In the genomic region with DNA sequence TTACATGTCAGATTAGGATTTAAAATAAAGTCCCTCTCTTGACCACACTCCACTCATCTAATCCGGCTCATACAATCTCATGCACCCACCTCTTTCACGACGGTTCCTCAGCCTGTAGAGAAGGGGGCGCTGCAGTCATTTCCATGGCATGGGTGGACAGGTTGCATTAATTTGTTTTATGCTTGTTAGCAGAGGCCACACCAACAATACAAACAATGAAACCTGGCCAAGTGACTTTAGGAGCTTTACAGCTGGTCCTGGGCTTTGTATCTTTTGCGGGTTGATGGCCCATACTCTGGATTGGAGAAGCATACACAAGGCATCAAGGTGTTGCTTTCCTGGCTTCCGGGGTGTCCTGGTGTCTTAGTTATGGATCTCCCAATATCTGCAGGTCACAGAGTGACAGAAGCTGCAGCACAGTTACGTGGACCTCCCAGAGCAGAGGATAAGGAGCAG, we compare ENCODE assay signal across 8 cellular contexts. TPM values are rescaled to one million over a fixed set of nuclear protein-coding genes. Genes with fewer than 3 reads are reported as not detected.
DNase-seq lines count a peak whose midpoint lies in the region; ATAC-seq and TF ChIP-seq lines count a peak whose summit lies in the region.

No MANE protein-coding gene starts in this region.

- POLR2A ChIA-PET in activated CD8-positive, alpha-beta T cell treated with anti-CD3 and anti-CD28 coated beads for 36 hours (lab: Charles Lee), result no interaction called here
- POLR2A ChIA-PET in activated CD8-positive, alpha-beta T cell treated with anti-CD3 and anti-CD28 coated beads, Interleukin-2, amount 10 ng/mL, durations not matched to agents 7 days and 5 days (lab: Charles Lee), result interaction anchor here (0.6 to 1.5 kb wide), 2 partner anchors 9 to 177 kb away, joined by 5 to 6 read pairs; a partner anchor contains a TSS
- POLR2A ChIA-PET in RWPE1 (lab: Yijun Ruan, JAX; ENCODE audit: low non-redundant PET), result no interaction called here

- H3K9me3 ChIP-seq in endodermal cell (ENCODE audit: control insufficient read depth, low read length), result no peaks in the 10 kb centered on the region

- H3K4me1 ChIP-seq in endodermal cell (ENCODE audit: control insufficient read depth, insufficient read depth, low read length), result no peaks in the 10 kb centered on the region

- H3K36me3 Mint-ChIP-seq in activated CD8-positive, alpha-beta T cell treated with anti-CD3 and anti-CD28 coated beads for 36 hours (ENCODE audit: low read depth), result no peaks in the 10 kb centered on the region
- no peaks in the 10 kb centered on the region for H3K36me3 Mint-ChIP-seq in activated CD8-positive, alpha-beta T cell treated with anti-CD3 and anti-CD28 coated beads, Interleukin-2, amount 10 ng/mL, durations not matched to agents 7 days and 5 days (ENCODE audit: low read depth)
- H3K36me3 Mint-ChIP-seq in endodermal cell (ENCODE audit: low read depth), result no peaks in the 10 kb centered on the region

- H3K27ac ChIP-seq in endodermal cell (ENCODE audit: low read depth, low read length), result no peak overlapping the region
- H3K27ac ChIP-seq in RWPE1, result no peak overlapping the region

- no peaks in the 10 kb centered on the region for H3K36me3 ChIP-seq in endodermal cell (ENCODE audit: control insufficient read depth, insufficient read depth, low read length)

- TF ChIP-seq CTCF in activated CD8-positive, alpha-beta T cell treated with anti-CD3 and anti-CD28 coated beads for 36 hours (IDR thresholded peaks at IDR 0.05), result no peak
- TF ChIP-seq CTCF in endodermal cell (conservative IDR thresholded peaks at IDR 0.05) (peak; percentile 80), RWPE1 (conservative IDR thresholded peaks at IDR 0.05; ENCODE audit: low read depth) (no peak; the same call in 1 of the 2 replicates)

- no peaks in the 10 kb centered on the region for H3K27me3 ChIP-seq in endodermal cell (ENCODE audit: control insufficient read depth, insufficient read depth, low read length, poor library complexity, severe bottlenecking)

- H3K4me3 ChIP-seq in endodermal cell (ENCODE audit: low read length), result no peak overlapping the region

- WGBS in endodermal cell (ENCODE audit: insufficient coverage in 1 of 2, insufficient read length in 1 of 2), 2 experiments, result 45 to 83% methylated on average over 2 to 7 of the region's 7 CpGs

- H3K4me1 Mint-ChIP-seq in activated CD8-positive, alpha-beta T cell treated with anti-CD3 and anti-CD28 coated beads for 36 hours (ENCODE audit: low read depth), result peaks cover 3% of the 10 kb centered on the region
- peaks cover 4% of the 10 kb centered on the region for H3K4me1 Mint-ChIP-seq in activated CD8-positive, alpha-beta T cell treated with anti-CD3 and anti-CD28 coated beads, Interleukin-2, amount 10 ng/mL, durations not matched to agents 7 days and 5 days (ENCODE audit: low read depth)
- H3K4me1 Mint-ChIP-seq in endodermal cell, result peaks cover 10% of the 10 kb centered on the region

- H3K4me3 Mint-ChIP-seq in activated CD8-positive, alpha-beta T cell treated with anti-CD3 and anti-CD28 coated beads for 36 hours, result no peak overlapping the region
- H3K4me3 Mint-ChIP-seq in activated CD8-positive, alpha-beta T cell treated with anti-CD3 and anti-CD28 coated beads, Interleukin-2, amount 10 ng/mL, durations not matched to agents 7 days and 5 days, result no peak overlapping the region
- H3K4me3 Mint-ChIP-seq in endodermal cell, result no peak overlapping the region

- no peak overlapping the region for H3K27ac Mint-ChIP-seq in activated CD8-positive, alpha-beta T cell treated with anti-CD3 and anti-CD28 coated beads for 36 hours
- H3K27ac Mint-ChIP-seq in activated CD8-positive, alpha-beta T cell treated with anti-CD3 and anti-CD28 coated beads, Interleukin-2, amount 10 ng/mL, durations not matched to agents 7 days and 5 days, result no peak overlapping the region
- no peak overlapping the region for H3K27ac Mint-ChIP-seq in endodermal cell

- DNase-seq in activated CD8-positive, alpha-beta T cell treated with anti-CD3 and anti-CD28 coated beads for 36 hours, result peak; percentile 38
- DNase-seq in activated CD8-positive, alpha-beta T cell treated with anti-CD3 and anti-CD28 coated beads, Interleukin-2, amount 10 ng/mL, durations not matched to agents 7 days and 5 days, result no peak
- DNase-seq in NCI-H524 (lab: John Stamatoyannopoulos, UW) (peak; percentile 58 to 65), endodermal cell (peak; percentile 92), KG1 (lab: John Stamatoyannopoulos, UW) (no peak), RWPE1 (ENCODE audit: low spot score) (no peak)
- DNase-seq in stimulated activated CD8-positive, alpha-beta memory T cell treated with anti-CD3 and anti-CD28 coated beads, Interleukin-4, amount 100 ng/mL, for 48 hours, result peak; percentile 34

- intact Hi-C loops in activated CD8-positive, alpha-beta T cell treated with anti-CD3 and anti-CD28 coated beads for 36 hours (cut with micrococcal nuclease), result no loop called here

- peak; percentile 62 for ATAC-seq in activated CD8-positive, alpha-beta T cell treated with anti-CD3 and anti-CD28 coated beads for 36 hours
- ATAC-seq in activated CD8-positive, alpha-beta T cell treated with anti-CD3 and anti-CD28 coated beads, Interleukin-2, amount 10 ng/mL, durations not matched to agents 7 days and 5 days, result no peak
- no peak for ATAC-seq in GM21786 (IDR thresholded peaks at IDR 0.05; ENCODE audit: unreplicated experiment)

- H3K27me3 Mint-ChIP-seq in activated CD8-positive, alpha-beta T cell treated with anti-CD3 and anti-CD28 coated beads for 36 hours, result peaks cover 14% of the 10 kb centered on the region
- peaks cover 13% of the 10 kb centered on the region for H3K27me3 Mint-ChIP-seq in activated CD8-positive, alpha-beta T cell treated with anti-CD3 and anti-CD28 coated beads, Interleukin-2, amount 10 ng/mL, durations not matched to agents 7 days and 5 days (ENCODE audit: low read depth)
- peaks cover 3% of the 10 kb centered on the region for H3K27me3 Mint-ChIP-seq in endodermal cell (ENCODE audit: insufficient read depth)

- no peak overlapping the region for H3K9ac ChIP-seq in endodermal cell (ENCODE audit: extremely low read depth, low read length, poor library complexity, severe bottlenecking)

- H3K9me3 Mint-ChIP-seq in activated CD8-positive, alpha-beta T cell treated with anti-CD3 and anti-CD28 coated beads for 36 hours, result no peaks in the 10 kb centered on the region
- no peaks in the 10 kb centered on the region for H3K9me3 Mint-ChIP-seq in activated CD8-positive, alpha-beta T cell treated with anti-CD3 and anti-CD28 coated beads, Interleukin-2, amount 10 ng/mL, durations not matched to agents 7 days and 5 days (ENCODE audit: insufficient read depth)
- no peaks in the 10 kb centered on the region for H3K9me3 Mint-ChIP-seq in endodermal cell

- CTCF ChIA-PET in activated CD8-positive, alpha-beta T cell treated with anti-CD3 and anti-CD28 coated beads for 36 hours (lab: Charles Lee), result interaction anchor here (1.2 kb wide), 1 partner anchor 78 kb away, joined by 6 read pairs; no protein-coding TSS in a partner anchor
- CTCF ChIA-PET in activated CD8-positive, alpha-beta T cell treated with anti-CD3 and anti-CD28 coated beads, Interleukin-2, amount 10 ng/mL, durations not matched to agents 7 days and 5 days (lab: Charles Lee), result interaction anchor here (1.3 kb wide), 1 partner anchor 78 kb away, joined by 3 read pairs; no protein-coding TSS in a partner anchor
- CTCF ChIA-PET in RWPE1 (lab: Yijun Ruan, JAX), result interaction anchor here (0.6 to 2.4 kb wide), 3 partner anchors 14 to 78 kb away, joined by 3 to 7 read pairs (median 3); a partner anchor contains a TSS

RNA-seq across cellular contexts. Expression of a gene that starts 9.7 kb away (rescaled TPM):
- 10 to 100 TPM; 87.5 to 99.7 TPM for total RNA-seq in activated CD8-positive, alpha-beta T cell treated with anti-CD3 and anti-CD28 coated beads for 36 hours
- 100 to 1,000 TPM; 124 to 125 TPM for total RNA-seq in activated CD8-positive, alpha-beta T cell treated with anti-CD3 and anti-CD28 coated beads, Interleukin-2, amount 10 ng/mL, durations not matched to agents 7 days and 5 days
- total RNA-seq in endodermal cell, result 100 to 1,000 TPM; 152 to 175 TPM
- polyA plus RNA-seq in endodermal cell (2013, experiment 1 of 2), result 107 TPM
- 101 TPM for polyA plus RNA-seq in endodermal cell (2013, experiment 2 of 2)

RNA-seq across cellular contexts. Expression of a gene that starts 14.1 kb away (rescaled TPM):
- not detected for total RNA-seq in activated CD8-positive, alpha-beta T cell treated with anti-CD3 and anti-CD28 coated beads for 36 hours
- total RNA-seq in activated CD8-positive, alpha-beta T cell treated with anti-CD3 and anti-CD28 coated beads, Interleukin-2, amount 10 ng/mL, durations not matched to agents 7 days and 5 days, result not detected
- 1 to 10 TPM in 1 of 2 donors, not detected in 1; 1.1 TPM for total RNA-seq in endodermal cell
- polyA plus RNA-seq in endodermal cell (2013, experiment 1 of 2), result not detected
- 0.87 TPM for polyA plus RNA-seq in endodermal cell (2013, experiment 2 of 2)

RNA-seq across cellular contexts. Expression of a gene that starts 42.9 kb away (rescaled TPM):
- total RNA-seq in activated CD8-positive, alpha-beta T cell treated with anti-CD3 and anti-CD28 coated beads for 36 hours, result under 1 TPM; 0.18 to 0.51 TPM
- total RNA-seq in activated CD8-positive, alpha-beta T cell treated with anti-CD3 and anti-CD28 coated beads, Interleukin-2, amount 10 ng/mL, durations not matched to agents 7 days and 5 days, result not detected
- total RNA-seq in endodermal cell, result 100 to 1,000 TPM; 333 to 360 TPM
- 139 TPM for polyA plus RNA-seq in endodermal cell (2013, experiment 1 of 2)
- polyA plus RNA-seq in endodermal cell (2013, experiment 2 of 2), result 139 TPM

RNA-seq across cellular contexts. Expression of a gene that starts 46.1 kb away (rescaled TPM):
- total RNA-seq in activated CD8-positive, alpha-beta T cell treated with anti-CD3 and anti-CD28 coated beads for 36 hours, result 10 to 100 TPM; 71.1 to 74.3 TPM
- total RNA-seq in activated CD8-positive, alpha-beta T cell treated with anti-CD3 and anti-CD28 coated beads, Interleukin-2, amount 10 ng/mL, durations not matched to agents 7 days and 5 days, result 10 to 100 TPM; 61.8 to 62.4 TPM
- 10 to 100 TPM; 90.2 to 99.0 TPM for total RNA-seq in endodermal cell
- polyA plus RNA-seq in endodermal cell (2013, experiment 1 of 2), result 52.5 TPM
- polyA plus RNA-seq in endodermal cell (2013, experiment 2 of 2), result 46.2 TPM

Comparison
In these comparisons a context has a peak if more than half of its experiments do, and no peak if none do; other contexts are left out.
1. DNase-seq: peak in activated CD8-positive, alpha-beta T cell treated with anti-CD3 and anti-CD28 coated beads for 36 hours (single experiment), NCI-H524 (2 of 2), endodermal cell (single experiment) and stimulated activated CD8-positive, alpha-beta memory T cell treated with anti-CD3 and anti-CD28 coated beads, Interleukin-4, amount 100 ng/mL, for 48 hours (single experiment); none in activated CD8-positive, alpha-beta T cell treated with anti-CD3 and anti-CD28 coated beads, Interleukin-2, amount 10 ng/mL, durations not matched to agents 7 days and 5 days (single experiment), KG1 (single experiment) and RWPE1 (single experiment).
2. RNA of a gene that starts 42.9 kb away (total RNA-seq): 333 to 360 TPM in endodermal cell; 0.18 to 0.51 TPM in activated CD8-positive, alpha-beta T cell treated with anti-CD3 and anti-CD28 coated beads for 36 hours and not detected in activated CD8-positive, alpha-beta T cell treated with anti-CD3 and anti-CD28 coated beads, Interleukin-2, amount 10 ng/mL, durations not matched to agents 7 days and 5 days; every median in the first group is over 100 times any median in the second.